In genomic region chr5:157747766-157748700, GRCh38 we compare ENCODE assay signal across 1 cellular context.
TF ChIP-seq lines count a peak whose summit lies in the region.

No MANE protein-coding gene starts in this region.

TF ChIP-seq in K562, 482 proteins besides CTCF, POLR2A, EP300 and RAD21 (continued from another document):
- 0 out of 2 replicates have a peak, but pooled peaks have one; percentile 37 for TF ChIP-seq GTF2A2 (tag; IDR thresholded peaks at IDR 0.05)
- TF ChIP-seq, protein P1, sequence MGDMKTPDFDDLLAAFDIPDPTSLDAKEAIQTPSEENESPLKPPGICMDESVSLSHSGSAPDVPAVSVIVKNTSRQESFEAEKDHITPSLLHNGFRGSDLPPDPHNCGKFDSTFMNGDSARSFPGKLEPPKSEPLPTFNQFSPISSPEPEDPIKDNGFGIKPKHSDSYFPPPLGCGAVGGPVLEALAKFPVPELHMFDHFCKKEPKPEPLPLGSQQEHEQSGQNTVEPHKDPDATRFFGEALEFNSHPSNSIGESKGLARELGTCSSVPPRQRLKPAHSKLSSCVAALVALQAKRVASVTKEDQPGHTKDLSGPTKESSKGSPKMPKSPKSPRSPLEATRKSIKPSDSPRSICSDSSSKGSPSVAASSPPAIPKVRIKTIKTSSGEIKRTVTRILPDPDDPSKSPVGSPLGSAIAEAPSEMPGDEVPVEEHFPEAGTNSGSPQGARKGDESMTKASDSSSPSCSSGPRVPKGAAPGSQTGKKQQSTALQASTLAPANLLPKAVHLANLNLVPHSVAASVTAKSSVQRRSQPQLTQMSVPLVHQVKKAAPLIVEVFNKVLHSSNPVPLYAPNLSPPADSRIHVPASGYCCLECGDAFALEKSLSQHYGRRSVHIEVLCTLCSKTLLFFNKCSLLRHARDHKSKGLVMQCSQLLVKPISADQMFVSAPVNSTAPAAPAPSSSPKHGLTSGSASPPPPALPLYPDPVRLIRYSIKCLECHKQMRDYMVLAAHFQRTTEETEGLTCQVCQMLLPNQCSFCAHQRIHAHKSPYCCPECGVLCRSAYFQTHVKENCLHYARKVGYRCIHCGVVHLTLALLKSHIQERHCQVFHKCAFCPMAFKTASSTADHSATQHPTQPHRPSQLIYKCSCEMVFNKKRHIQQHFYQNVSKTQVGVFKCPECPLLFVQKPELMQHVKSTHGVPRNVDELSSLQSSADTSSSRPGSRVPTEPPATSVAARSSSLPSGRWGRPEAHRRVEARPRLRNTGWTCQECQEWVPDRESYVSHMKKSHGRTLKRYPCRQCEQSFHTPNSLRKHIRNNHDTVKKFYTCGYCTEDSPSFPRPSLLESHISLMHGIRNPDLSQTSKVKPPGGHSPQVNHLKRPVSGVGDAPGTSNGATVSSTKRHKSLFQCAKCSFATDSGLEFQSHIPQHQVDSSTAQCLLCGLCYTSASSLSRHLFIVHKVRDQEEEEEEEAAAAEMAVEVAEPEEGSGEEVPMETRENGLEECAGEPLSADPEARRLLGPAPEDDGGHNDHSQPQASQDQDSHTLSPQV (IDR thresholded peaks at IDR 0.05): peak; percentile 66
- TF ChIP-seq ZNF644 (tag; IDR thresholded peaks at IDR 0.05; ENCODE audit: low read depth): 0 out of 2 replicates have a peak, but pooled peaks have one; percentile 38
- TF ChIP-seq HIVEP1 (CRISPR knock-in tag; IDR thresholded peaks at IDR 0.05): no peak
